Comparison of ENCODE assay signal across 8 cellular contexts in genomic region chr11:59216654-59217640, GRCh38. TPM values are rescaled to one million over a fixed set of nuclear protein-coding genes. Genes with fewer than 3 reads are reported as not detected.
A peak's percentile ranks its signal among the peaks of the same experiment; 100 is the strongest.
DNase-seq lines count a peak whose midpoint lies in the region; ATAC-seq, FAIRE-seq and TF ChIP-seq lines count a peak whose summit lies in the region.

No MANE protein-coding gene starts in this region.

- H3K9me3 ChIP-seq in A549 (no peaks in the 10 kb centered on the region), heart right ventricle (no peaks in the 10 kb centered on the region)

- no peak for ATAC-seq in A549
- ATAC-seq in GM18861 (IDR thresholded peaks at IDR 0.05; ENCODE audit: unreplicated experiment) = peak; percentile 86
- peak; percentile 87 for ATAC-seq in HG02973 (IDR thresholded peaks at IDR 0.05; ENCODE audit: unreplicated experiment)
- peak in 7 of 8 donors; percentile 52 to 81 (median 63) for ATAC-seq in heart right ventricle

- no peak overlapping the region for H3K4me3 ChIP-seq in A549
- H3K4me3 ChIP-seq in heart right ventricle = peak overlapping the region in 2 of 10 donors; percentile 10 to 12

- H3K4me2 ChIP-seq in A549 = peak overlapping the region; percentile 35; the same call in 2 of the 3 replicates

- TF ChIP-seq RAD21 in A549 (conservative IDR thresholded peaks at IDR 0.05 in 1 of 2, IDR thresholded peaks at IDR 0.05 in 1 of 2) = no peak

- FAIRE-seq in A549 (lab: Jason Lieb, UNC) = no peak
- FAIRE-seq in urothelium cell line (lab: Jason Lieb, UNC) = no peak

- no peak for TF ChIP-seq EP300 in A549 (IDR thresholded peaks at IDR 0.05)

- H3K36me3 ChIP-seq in heart right ventricle = no peaks in the 10 kb centered on the region

- TF ChIP-seq POLR2A in A549 (IDR thresholded peaks at IDR 0.05; ENCODE audit: low read length) = no peak

- peaks cover 0 to 3% (median 0%) of the 10 kb centered on the region in 7 donors for H3K27me3 ChIP-seq in heart right ventricle

- DNase-seq in A549 (ENCODE audit: low read depth in 1 of 2, low spot score in 1 of 2) (no peak), OCI-M1 (lab: John Stamatoyannopoulos, UW) (peak; percentile 71), heart right ventricle (peak in 1 of 2 donors; percentile 53), urothelium cell line (ENCODE audit: low spot score) (peak; percentile 62), NCI-H1436 treated with DMSO at 0.1 percent for 48 hours (lab: John Stamatoyannopoulos, UW) (no peak), epidermal melanocyte (ENCODE audit: insufficient read length, low spot score) (no peak)

- H3K27ac ChIP-seq in A549 (no peak overlapping the region), heart right ventricle (peak overlapping the region in 9 of 10 donors; percentile 5 to 87 (median 35))

- POLR2A ChIA-PET in A549 (lab: Yijun Ruan, JAX) = no interaction called here

- intact Hi-C loops in heart right ventricle (cut with DNase I) = no loop called here

- CTCF ChIA-PET in A549 (lab: Yijun Ruan, JAX) = interaction anchor here (1.0 to 1.6 kb wide), 2 partner anchors 8 to 59 kb away, joined by 3 read pairs; no protein-coding TSS in a partner anchor

- peaks cover 17% of the 10 kb centered on the region for H3K4me1 ChIP-seq in A549
- peaks cover 0 to 77% (median 7%) of the 10 kb centered on the region in 9 donors for H3K4me1 ChIP-seq in heart right ventricle

- TF ChIP-seq CTCF in A549 (IDR thresholded peaks at IDR 0.05) (no peak), heart right ventricle (IDR thresholded peaks at IDR 0.05) (no peak)

- WGBS in A549 (ENCODE audit: missing lambda C conversion rate) = 41% methylated on average over 9 of the region's 9 CpGs
- WGBS in heart right ventricle, 2 donors = 42 to 47% methylated on average over 9 of the region's 9 CpGs

TF ChIP-seq in A549, 52 proteins besides CTCF, POLR2A, EP300 and RAD21:
- TF ChIP-seq HOXA7 (CRISPR knock-in tag; IDR thresholded peaks at IDR 0.05) (no peak), HES2 (IDR thresholded peaks at IDR 0.05) (no peak), HOXB5 (CRISPR knock-in tag; IDR thresholded peaks at IDR 0.05) (no peak), HEYL (CRISPR knock-in tag; IDR thresholded peaks at IDR 0.05) (no peak), ZSCAN20 (CRISPR knock-in tag; IDR thresholded peaks at IDR 0.05) (no peak), PBX3 (IDR thresholded peaks at IDR 0.05) (no peak), ATOH8 (CRISPR knock-in tag; IDR thresholded peaks at IDR 0.05; ENCODE audit: low read depth) (no peak), MYC (IDR thresholded peaks at IDR 0.05; ENCODE audit: borderline replicate concordance, low read length) (no peak)
TF ChIP-seq in A549: peak in this region for 0.

RNA-seq across cellular contexts. Expression of gene MPEG1, which starts 4.2 kb away (rescaled TPM):
- polyA plus RNA-seq in A549 (2011; rRNA removed) = not detected in 2 replicates
- not detected in 2 replicates for polyA plus RNA-seq in A549 (2012; cell fraction: cytosol; rRNA removed)
- polyA plus RNA-seq in A549 (2012; cell fraction: nucleus; rRNA removed) = not detected in 2 replicates
- not detected in 3 replicates for polyA plus RNA-seq in A549 (2017; fragmentation: RNase III; extraction: RNeasy Plus Mini Kit Qiagen cat#74134 plus additional on column Dnase treatment)
- polyA minus RNA-seq in A549 (2011; rRNA and poly(A)+ RNA removed) = not detected in 2 replicates
- total RNA-seq in heart right ventricle = 10 to 100 TPM in 3 of 10 donors, 1 to 10 TPM in 7; 3.9 to 45.9 (median 7.0) TPM
- polyA plus RNA-seq in heart right ventricle = 1 to 10 TPM; 2.9 to 3.2 TPM

RNA-seq across cellular contexts. Expression of gene DTX4, which starts 45.0 kb away (rescaled TPM):
- polyA plus RNA-seq in A549 (2011; rRNA removed) = 0.97 and 2.2 TPM in 2 replicates
- 1.1 and 1.9 TPM in 2 replicates for polyA plus RNA-seq in A549 (2012; cell fraction: cytosol; rRNA removed)
- 2.3 and 3.0 TPM in 2 replicates for polyA plus RNA-seq in A549 (2012; cell fraction: nucleus; rRNA removed)
- 3.0 to 3.3 TPM (median 3.1 TPM) in 3 replicates for polyA plus RNA-seq in A549 (2017; fragmentation: RNase III; extraction: RNeasy Plus Mini Kit Qiagen cat#74134 plus additional on column Dnase treatment)
- 4.6 and 5.8 TPM in 2 replicates for polyA minus RNA-seq in A549 (2011; rRNA and poly(A)+ RNA removed)
- 1 to 10 TPM in 9 of 10 donors, under 1 TPM in 1; 0.98 to 4.1 (median 2.7) TPM for total RNA-seq in heart right ventricle
- polyA plus RNA-seq in heart right ventricle = 1 to 10 TPM in 1 of 2 donors, under 1 TPM in 1; 0.86 to 1.3 TPM

Comparison
In these comparisons a context has a peak if more than half of its experiments do, and no peak if none do; other contexts are left out.
1. ATAC-seq: peak in GM18861 (single experiment), HG02973 (single experiment) and heart right ventricle (7 of 8); none in A549 (0 of 2).
2. DNase-seq: peak in OCI-M1 (single experiment) and urothelium cell line (single experiment); none in A549 (0 of 2), NCI-H1436 treated with DMSO at 0.1 percent for 48 hours (single experiment) and epidermal melanocyte (single experiment).
3. H3K27ac ChIP-seq: peak in heart right ventricle (9 of 10); none in A549 (0 of 2).